ENCODE assay signal across 8 cellular contexts in genomic region chr2:186588940-186589732, GRCh38. TPM values are rescaled to one million over a fixed set of nuclear protein-coding genes. Genes with fewer than 3 reads are reported as not detected.
DNase-seq lines count a peak whose midpoint lies in the region; ATAC-seq and TF ChIP-seq lines count a peak whose summit lies in the region.

No MANE protein-coding gene starts in this region.

- no peak for TF ChIP-seq EP300 in stomach (IDR thresholded peaks at IDR 0.05)

- 7 to 11% (median 9%) methylated on average over 20 to 22 of the region's 22 CpGs for WGBS in stomach, 5 donors

- H3K9me3 ChIP-seq in A673 (ENCODE audit: low read depth, low read length, poor library complexity, severe bottlenecking) (no peaks in the 10 kb centered on the region), stomach (no peaks in the 10 kb centered on the region)

- H3K4me3 Mint-ChIP-seq in GM23338: peak overlapping the region; percentile 81
- peak overlapping the region; percentile 94 for H3K4me3 Mint-ChIP-seq in activated T-helper 2 cell treated with anti-CD3 and anti-CD28 coated beads, Interferon-gamma antibody, Interleukin-2, Interleukin-4, amounts not matched to agents 10 μg/mL and 5 μg/mL and 100 μg/mL, durations not matched to agents 14 hours and 24 hours and 36 hours (ENCODE audit: low read depth)
- H3K4me3 Mint-ChIP-seq in immature natural killer cell: peak overlapping the region; percentile 88 to 91 (median 88)

- intact Hi-C loops in A673 (cut with micrococcal nuclease; ENCODE audit: unreplicated experiment): no loop called here
- intact Hi-C loops in activated T-helper 2 cell treated with anti-CD3 and anti-CD28 coated beads, Interferon-gamma antibody, Interleukin-2, Interleukin-4, amounts not matched to agents 10 μg/mL and 5 μg/mL and 100 μg/mL, durations not matched to agents 14 hours and 24 hours and 36 hours (cut with micrococcal nuclease): loop anchor here (1.0 kb wide), 1 partner anchor 103 kb away; the partner anchor contains the start of gene ZC3H15
- intact Hi-C loops in stomach (cut with DNase I; ENCODE audit: low total_unique reads): no loop called here

- H3K36me3 Mint-ChIP-seq in GM23338 (ENCODE audit: low read depth): no peaks in the 10 kb centered on the region; the same call in 2 of the 3 replicates
- H3K36me3 Mint-ChIP-seq in activated T-helper 2 cell treated with anti-CD3 and anti-CD28 coated beads, Interferon-gamma antibody, Interleukin-2, Interleukin-4, amounts not matched to agents 10 μg/mL and 5 μg/mL and 100 μg/mL, durations not matched to agents 14 hours and 24 hours and 36 hours (ENCODE audit: low read depth): peaks cover 4% of the 10 kb centered on the region
- H3K36me3 Mint-ChIP-seq in immature natural killer cell: no peaks in the 10 kb centered on the region

- DNase-seq in A673 (ENCODE audit: low spot score) (no peak), GM23338 (ENCODE audit: low spot score) (peak; percentile 14), immature natural killer cell (peak in 2 of 3 donors; percentile 1 to 2), stomach (no peak), D341Med (ENCODE audit: low spot score) (no peak)
- no peak for DNase-seq in activated T-helper 2 cell treated with anti-CD3 and anti-CD28 coated beads, Interferon-gamma antibody, Interleukin-2, Interleukin-4, amounts not matched to agents 10 μg/mL and 5 μg/mL and 100 μg/mL, durations not matched to agents 14 hours and 24 hours and 36 hours (ENCODE audit: low spot score)
- no peak for DNase-seq in activated CD4-positive, alpha-beta T cell treated with anti-CD3 and anti-CD28 coated beads, Interleukin-2, amount 50 U/mL, for 48 hours
- DNase-seq in central memory CD4-positive, alpha-beta T cell: no peak

- H3K27ac ChIP-seq in A673 (ENCODE audit: low read depth, low read length, poor library complexity, severe bottlenecking) (peak overlapping the region; percentile 88), GM23338 (ENCODE audit: low read depth) (peak overlapping the region; percentile 87), stomach (peak overlapping the region; percentile 95 to 99 (median 97))

- H3K27me3 Mint-ChIP-seq in GM23338 (ENCODE audit: insufficient read depth, low read depth, poor library complexity) (peaks cover 10% of the 10 kb centered on the region), immature natural killer cell (ENCODE audit: low read depth in 3 of 3) (peaks cover 0 to 5% (median 3%) of the 10 kb centered on the region in 3 donors)
- peaks cover 9% of the 10 kb centered on the region for H3K27me3 Mint-ChIP-seq in activated T-helper 2 cell treated with anti-CD3 and anti-CD28 coated beads, Interferon-gamma antibody, Interleukin-2, Interleukin-4, amounts not matched to agents 10 μg/mL and 5 μg/mL and 100 μg/mL, durations not matched to agents 14 hours and 24 hours and 36 hours (ENCODE audit: low read depth)

- TF ChIP-seq POLR2A in stomach (IDR thresholded peaks at IDR 0.05): no peak

- no peak for TF ChIP-seq CTCF in A673 (conservative IDR thresholded peaks at IDR 0.05; ENCODE audit: low read depth, low read length)
- no peak for TF ChIP-seq CTCF in GM23338 (conservative IDR thresholded peaks at IDR 0.05; ENCODE audit: low read depth in 2 of 2)
- no peak for TF ChIP-seq CTCF in stomach (IDR thresholded peaks at IDR 0.05)

- H3K36me3 ChIP-seq in A673 (ENCODE audit: insufficient read depth, low read length, poor library complexity, severe bottlenecking): no peaks in the 10 kb centered on the region
- no peaks in the 10 kb centered on the region for H3K36me3 ChIP-seq in GM23338 (ENCODE audit: insufficient read depth)
- H3K36me3 ChIP-seq in stomach: no peaks in the 10 kb centered on the region

- POLR2A ChIA-PET in A673 (lab: Charles Lee; ENCODE audit: low non-redundant PET): interaction anchor here (0.6 to 1.0 kb wide), 2 partner anchors 20 to 186 kb away, joined by 3 to 4 read pairs; no protein-coding TSS in a partner anchor

- peaks cover 36% of the 10 kb centered on the region for H3K4me1 Mint-ChIP-seq in GM23338
- H3K4me1 Mint-ChIP-seq in activated T-helper 2 cell treated with anti-CD3 and anti-CD28 coated beads, Interferon-gamma antibody, Interleukin-2, Interleukin-4, amounts not matched to agents 10 μg/mL and 5 μg/mL and 100 μg/mL, durations not matched to agents 14 hours and 24 hours and 36 hours (ENCODE audit: low read depth): peaks cover 31% of the 10 kb centered on the region
- peaks cover 27 to 36% of the 10 kb centered on the region in 2 donors for H3K4me1 Mint-ChIP-seq in immature natural killer cell

- H3F3A ChIP-seq in GM23338 (replicated peaks; ENCODE audit: low read depth): no peaks in the 10 kb centered on the region

- no peaks in the 10 kb centered on the region for H3K27me3 ChIP-seq in A673 (replicated peaks; ENCODE audit: insufficient read depth, low read depth, low read length, poor library complexity)
- no peaks in the 10 kb centered on the region for H3K27me3 ChIP-seq in GM23338 (ENCODE audit: insufficient read depth)
- no peaks in the 10 kb centered on the region for H3K27me3 ChIP-seq in stomach

- H3K27ac Mint-ChIP-seq in GM23338 (0 out of 2 replicates have a peak overlapping the region, but pooled peaks have one; percentile 67), immature natural killer cell (peak overlapping the region; percentile 59 to 87 (median 84))
- H3K27ac Mint-ChIP-seq in activated T-helper 2 cell treated with anti-CD3 and anti-CD28 coated beads, Interferon-gamma antibody, Interleukin-2, Interleukin-4, amounts not matched to agents 10 μg/mL and 5 μg/mL and 100 μg/mL, durations not matched to agents 14 hours and 24 hours and 36 hours: peak overlapping the region; percentile 75

- H2AFZ ChIP-seq in GM23338: peak overlapping the region; percentile 91

- no peaks in the 10 kb centered on the region for H3K9me2 ChIP-seq in GM23338 (ENCODE audit: insufficient read depth)

- peak overlapping the region; percentile 96 for H3K4me2 ChIP-seq in GM23338

- H3K9me3 Mint-ChIP-seq in GM23338 (no peaks in the 10 kb centered on the region), immature natural killer cell (no peaks in the 10 kb centered on the region)
- no peaks in the 10 kb centered on the region for H3K9me3 Mint-ChIP-seq in activated T-helper 2 cell treated with anti-CD3 and anti-CD28 coated beads, Interferon-gamma antibody, Interleukin-2, Interleukin-4, amounts not matched to agents 10 μg/mL and 5 μg/mL and 100 μg/mL, durations not matched to agents 14 hours and 24 hours and 36 hours

- CTCF ChIA-PET in A673 (lab: Charles Lee): interaction anchor here (0.7 kb wide), 1 partner anchor 53 kb away, joined by 3 read pairs; no protein-coding TSS in a partner anchor

- H3K4me1 ChIP-seq in A673 (ENCODE audit: insufficient read depth, low read length, poor library complexity, severe bottlenecking) (no peaks in the 10 kb centered on the region), GM23338 (ENCODE audit: insufficient read depth) (peaks cover 8% of the 10 kb centered on the region), stomach (peaks cover 5 to 41% (median 25%) of the 10 kb centered on the region in 4 donors)

- H3K79me2 ChIP-seq in GM23338 (replicated peaks; ENCODE audit: insufficient read depth): peaks cover 36% of the 10 kb centered on the region

- peak overlapping the region; percentile 92 for H3K4me3 ChIP-seq in A673 (ENCODE audit: low read depth, low read length, poor library complexity, severe bottlenecking)
- peak overlapping the region; percentile 92 for H3K4me3 ChIP-seq in GM23338
- H3K4me3 ChIP-seq in stomach: peak overlapping the region; percentile 77 to 90 (median 81)

- H4K20me1 ChIP-seq in GM23338 (replicated peaks; ENCODE audit: insufficient read depth): no peaks in the 10 kb centered on the region

- BruUV-seq in A673 (replicated peaks; lab: Mats Ljungman, UMichigan): TSS peak; percentile 77

- no peak for ATAC-seq in GM23338

TF ChIP-seq in GM23338, 12 proteins besides CTCF, POLR2A, EP300 and RAD21:
- no peak for TF ChIP-seq ZNF331 (CRISPR knock-in tag; IDR thresholded peaks at IDR 0.05; ENCODE audit: low read depth)

RNA-seq across cellular contexts. Expression of gene ITGAV, which starts 0.7 kb away (rescaled TPM):
- total RNA-seq in A673 (2021) (28.4 and 33.7 TPM in 2 replicates), stomach (100 to 1,000 TPM in 4 of 5 donors, 10 to 100 TPM in 1; 46.9 to 393 (median 129) TPM)
- 50.8 and 56.5 TPM in 2 replicates for total RNA-seq in GM23338 (2014; rRNA removed; shearing (Covaris generic))
- polyA plus RNA-seq in GM23338 (2016; fragmentation: Nextera tagmentation; extraction: Ambion mirVana) (8.0 and 9.1 TPM in 2 replicates), immature natural killer cell (1 to 10 TPM; 1.3 to 4.0 (median 3.3) TPM), stomach (10 to 100 TPM in 2 of 3 donors, 1 to 10 TPM in 1; 7.8 to 14.2 (median 11.7) TPM)
- total RNA-seq in activated T-helper 2 cell treated with anti-CD3 and anti-CD28 coated beads, Interferon-gamma antibody, Interleukin-2, Interleukin-4, amounts not matched to agents 10 μg/mL and 5 μg/mL and 100 μg/mL, durations not matched to agents 14 hours and 24 hours and 36 hours: 9.8 and 10.6 TPM in 2 replicates

Comparison
In these comparisons a context has a peak if more than half of its experiments do, and no peak if none do; other contexts are left out.
1. DNase-seq: peak in GM23338 (single experiment) and immature natural killer cell (2 of 3); none in A673 (single experiment), activated T-helper 2 cell treated with anti-CD3 and anti-CD28 coated beads, Interferon-gamma antibody, Interleukin-2, Interleukin-4, amounts not matched to agents 10 μg/mL and 5 μg/mL and 100 μg/mL, durations not matched to agents 14 hours and 24 hours and 36 hours (single experiment), stomach (single experiment), D341Med (single experiment), activated CD4-positive, alpha-beta T cell treated with anti-CD3 and anti-CD28 coated beads, Interleukin-2, amount 50 U/mL, for 48 hours (0 of 2) and central memory CD4-positive, alpha-beta T cell (single experiment).
2. Peak in every context shown above with its lines, with median percentiles within 50 percentile points of each other: H3K27ac ChIP-seq, H3K4me3 ChIP-seq, H3K27ac Mint-ChIP-seq and H3K4me3 Mint-ChIP-seq.